10 cellular contexts compared by ENCODE assay signal in genomic region chr11:67057410-67057757, GRCh38. TPM values are rescaled to one million over a fixed set of nuclear protein-coding genes. Genes with fewer than 3 reads are reported as not detected.
DNase-seq lines count a peak whose midpoint lies in the region; ATAC-seq, FAIRE-seq and TF ChIP-seq lines count a peak whose summit lies in the region.
"Had no signal": no experiment of that assay in that cellular context is flagged by ENCODE, and none has a peak within 500 bp of the region (broad histone marks: within the 10 kb centered on the region; RNA-seq: fewer than 3 reads in every experiment).

No MANE protein-coding gene starts in this region.

- ATAC-seq in T-helper 17 cell (no peak), Right ventricle myocardium superior (ENCODE audit: poor library complexity) (peak; percentile 41), pancreas (peak; percentile 6 to 32 (median 17)), HG02938 (IDR thresholded peaks at IDR 0.05; ENCODE audit: unreplicated experiment) (no peak)

- no peaks in the 10 kb centered on the region for H3K36me3 Mint-ChIP-seq in CD8-positive, alpha-beta memory T cell
- no peaks in the 10 kb centered on the region for H3K36me3 Mint-ChIP-seq in T-helper 17 cell (ENCODE audit: low read depth)

- intact Hi-C loops in Right ventricle myocardium superior (cut with DNase I) = no loop called here
- intact Hi-C loops in pancreas (cut with DNase I) = no loop called here

- H3K27me3 ChIP-seq in CD8-positive, alpha-beta memory T cell (ENCODE audit: insufficient read depth, low read length, poor library complexity, severe bottlenecking) = no peaks in the 10 kb centered on the region
- no peaks in the 10 kb centered on the region for H3K27me3 ChIP-seq in pancreas
- H3K27me3 ChIP-seq: SJSA1 had no signal

- H3K27me3 Mint-ChIP-seq in CD8-positive, alpha-beta memory T cell = peaks cover 5 to 8% of the 10 kb centered on the region in 2 donors
- H3K27me3 Mint-ChIP-seq in T-helper 17 cell = peaks cover 17% of the 10 kb centered on the region

- H3K36me3 ChIP-seq in CD8-positive, alpha-beta memory T cell (ENCODE audit: insufficient read depth, low read length) = no peaks in the 10 kb centered on the region
- no peaks in the 10 kb centered on the region for H3K36me3 ChIP-seq in pancreas
- H3K36me3 ChIP-seq: SJSA1 had no signal

- H3K4me3 Mint-ChIP-seq in CD8-positive, alpha-beta memory T cell = peak overlapping the region in 6 of 7 donors; percentile 18 to 63 (median 54)
- peak overlapping the region; percentile 31 for H3K4me3 Mint-ChIP-seq in T-helper 17 cell

- CTCF ChIA-PET in CD8-positive, alpha-beta memory T cell (lab: Charles Lee) = interaction anchor here (1.6 kb wide), 1 partner anchor 16 kb away, joined by 4 read pairs; no protein-coding TSS in a partner anchor

- H3K4me1 Mint-ChIP-seq in CD8-positive, alpha-beta memory T cell = peaks cover 7 to 12% (median 9%) of the 10 kb centered on the region in 3 donors
- H3K4me1 Mint-ChIP-seq in T-helper 17 cell = peaks cover 9% of the 10 kb centered on the region

- DNase-seq in CD8-positive, alpha-beta memory T cell = no peak
- DNase-seq in T-helper 17 cell (no peak), Right ventricle myocardium superior (no peak), pancreas (peak in 4 of 6 donors; percentile 54 to 71 (median 61)), cerebellum (ENCODE audit: low spot score) (no peak), GM03348 (ENCODE audit: low spot score) (no peak)
- DNase-seq in stimulated activated naive CD4-positive, alpha-beta T cell treated with Interleukin-2 at 50 U/mL for 16 hours (lab: John Stamatoyannopoulos, UW) = no peak

- TF ChIP-seq CTCF in pancreas (IDR thresholded peaks at IDR 0.05) = no peak

- peaks cover 4% of the 10 kb centered on the region for H3K4me1 ChIP-seq in CD8-positive, alpha-beta memory T cell (ENCODE audit: insufficient read depth, low read length)
- H3K4me1 ChIP-seq in pancreas = peaks cover 19 to 23% (median 20%) of the 10 kb centered on the region in 3 donors

- no peaks in the 10 kb centered on the region for H3K9me3 Mint-ChIP-seq in CD8-positive, alpha-beta memory T cell

- no peak overlapping the region for H3K27ac ChIP-seq in CD8-positive, alpha-beta memory T cell (ENCODE audit: low read depth, low read length)
- H3K27ac ChIP-seq in pancreas = peak overlapping the region; percentile 71 to 89 (median 81)
- H3K27ac ChIP-seq: SJSA1 had no signal

- H3K4me3 ChIP-seq in CD8-positive, alpha-beta memory T cell (ENCODE audit: low read length) = no peak overlapping the region
- peak overlapping the region in 3 of 4 donors; percentile 51 to 73 (median 66) for H3K4me3 ChIP-seq in pancreas
- H3K4me3 ChIP-seq: SJSA1 had no signal

- H3K9me3 ChIP-seq in CD8-positive, alpha-beta memory T cell (ENCODE audit: low read length) = no peaks in the 10 kb centered on the region
- no peaks in the 10 kb centered on the region for H3K9me3 ChIP-seq in T-helper 17 cell (ENCODE audit: control insufficient read depth, low read length, poor library complexity, severe bottlenecking)
- no peaks in the 10 kb centered on the region for H3K9me3 ChIP-seq in pancreas
- H3K9me3 ChIP-seq: SJSA1 had no signal

- no peak for FAIRE-seq in pancreas (lab: Jason Lieb, UNC)

- POLR2A ChIA-PET in CD8-positive, alpha-beta memory T cell (lab: Charles Lee) = interaction anchor here (0.6 kb wide), 1 partner anchor 539 kb away, joined by 3 read pairs; no protein-coding TSS in a partner anchor

- 11 to 21% methylated on average over 8 of the region's 8 CpGs for WGBS in pancreas, 2 donors

- no peak overlapping the region for H3K27ac Mint-ChIP-seq in CD8-positive, alpha-beta memory T cell
- no peak overlapping the region for H3K27ac Mint-ChIP-seq in T-helper 17 cell

RNA-seq across cellular contexts. Expression of gene RHOD, which starts 0.7 kb away (rescaled TPM):
- 1 to 10 TPM; 1.7 to 1.9 TPM for total RNA-seq in CD8-positive, alpha-beta memory T cell
- polyA plus RNA-seq in CD8-positive, alpha-beta memory T cell = 1.1 TPM
- total RNA-seq in T-helper 17 cell (not detected), Right ventricle myocardium superior (66.8 TPM), pancreas (10 to 100 TPM; 14.9 to 20.3 (median 18.5) TPM), cerebellum (0.64 TPM)
- polyA plus RNA-seq in pancreas = 10 to 100 TPM; 18.6 to 45.8 TPM
- total RNA-seq: SJSA1 had no signal

RNA-seq across cellular contexts. Expression of gene SYT12, which starts 34.5 kb away (rescaled TPM):
- not detected for total RNA-seq in CD8-positive, alpha-beta memory T cell
- not detected for polyA plus RNA-seq in CD8-positive, alpha-beta memory T cell
- total RNA-seq in T-helper 17 cell (not detected), Right ventricle myocardium superior (0.13 TPM), pancreas (1 to 10 TPM in 2 of 6 donors, under 1 TPM in 4; 0.37 to 2.6 (median 0.42) TPM), cerebellum (3.8 TPM)
- polyA plus RNA-seq in pancreas = 1 to 10 TPM in 1 of 2 donors, under 1 TPM in 1; 0.19 to 1.7 TPM
- total RNA-seq: LHCN-M2 had no signal

Comparison
In these comparisons a context has a peak if more than half of its experiments do, and no peak if none do; other contexts are left out.
1. DNase-seq: peak in pancreas (4 of 6); none in CD8-positive, alpha-beta memory T cell (0 of 5), T-helper 17 cell (0 of 3), Right ventricle myocardium superior (single experiment), stimulated activated naive CD4-positive, alpha-beta T cell treated with Interleukin-2 at 50 U/mL for 16 hours (single experiment), cerebellum (single experiment) and GM03348 (single experiment).
2. ATAC-seq: peak in Right ventricle myocardium superior (single experiment) and pancreas (4 of 4); none in T-helper 17 cell (single experiment) and HG02938 (single experiment).